Comparison of ENCODE assay signal across 2 cellular contexts in genomic region chr11:118662401-118663271, GRCh38.
TF ChIP-seq lines count a peak whose summit lies in the region.

No MANE protein-coding gene starts in this region.

TF ChIP-seq in HEK293, 187 proteins besides CTCF, POLR2A, EP300 and RAD21:
- TF ChIP-seq ZIC2 (tag by site-specific recombination; IDR thresholded peaks at IDR 0.05) (peak; percentile 85), REST (tag by site-specific recombination; IDR thresholded peaks at IDR 0.05) (no peak)
TF ChIP-seq in HEK293: peak in this region for 1.

TF ChIP-seq in H1, 55 proteins besides CTCF, POLR2A, EP300 and RAD21:
- TF ChIP-seq BRCA1 (IDR thresholded peaks at IDR 0.05; ENCODE audit: low read depth, low read length): no peak
- TF ChIP-seq CHD7 (IDR thresholded peaks at IDR 0.05; ENCODE audit: insufficient replicate concordance, low read length): no peak
- no peak for TF ChIP-seq NANOG (IDR thresholded peaks at IDR 0.05; ENCODE audit: insufficient read depth, low read depth, low read length, poor library complexity, severe bottlenecking)
- TF ChIP-seq SIRT6 (IDR thresholded peaks at IDR 0.05; ENCODE audit: low read length): no peak
- no peak for TF ChIP-seq GTF2F1 (IDR thresholded peaks at IDR 0.05; ENCODE audit: borderline replicate concordance, low read depth, low read length)
- no peak for TF ChIP-seq CEBPB (IDR thresholded peaks at IDR 0.05; ENCODE audit: low read depth, low read length)
- TF ChIP-seq TAF1 (IDR thresholded peaks at IDR 0.05; ENCODE audit: low read depth, low read length): no peak
- no peak for TF ChIP-seq E2F6 (IDR thresholded peaks at IDR 0.05)
- no peak for TF ChIP-seq SIN3A (conservative IDR thresholded peaks at IDR 0.05 in 1 of 2, IDR thresholded peaks at IDR 0.05 in 1 of 2; ENCODE audit: low read depth in 1 of 2, low read length in 2 of 2)
- no peak for TF ChIP-seq HDAC6 (IDR thresholded peaks at IDR 0.05; ENCODE audit: low read depth, low read length)
- no peak for TF ChIP-seq TBP (IDR thresholded peaks at IDR 0.05; ENCODE audit: low read depth, low read length)
- TF ChIP-seq FOSL1 (IDR thresholded peaks at IDR 0.05; ENCODE audit: insufficient read depth, low read depth, low read length): no peak
- no peak for TF ChIP-seq ATF2 (IDR thresholded peaks at IDR 0.05; ENCODE audit: low read length)
- no peak for TF ChIP-seq YY1 (IDR thresholded peaks at IDR 0.05; ENCODE audit: low read depth, low read length)
- TF ChIP-seq BACH1 (IDR thresholded peaks at IDR 0.05; ENCODE audit: low read length): no peak
